In the genomic region with DNA sequence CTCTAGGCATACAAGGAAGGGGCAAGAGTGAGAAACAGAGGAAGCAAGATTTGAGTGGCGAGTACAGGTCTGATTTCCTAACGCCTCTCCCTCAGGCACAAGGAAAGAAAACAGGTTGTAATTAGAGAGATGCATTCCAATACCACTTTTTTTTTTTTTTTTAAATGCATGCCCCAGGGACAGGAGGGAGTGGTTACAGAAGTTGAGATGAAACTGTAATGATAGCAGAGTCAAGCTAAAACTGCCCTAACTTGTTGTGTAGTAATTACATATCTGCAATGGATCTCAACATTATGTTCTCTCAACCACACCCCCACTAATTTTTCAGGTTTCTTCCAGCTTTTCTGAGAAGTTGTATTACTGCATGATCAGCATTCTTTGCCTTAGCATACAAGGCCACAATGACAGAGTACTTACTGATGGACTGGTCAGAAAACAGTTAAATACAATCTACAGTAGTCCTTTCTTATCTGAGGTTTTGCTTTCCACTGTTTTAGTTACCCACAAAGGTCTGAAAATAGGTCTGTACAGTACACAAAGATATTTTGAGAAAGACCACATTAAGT, we compare ENCODE assay signal across 21 cellular contexts. TPM values are rescaled to one million over a fixed set of nuclear protein-coding genes. Genes with fewer than 3 reads are reported as not detected.
DNase-seq lines count a peak whose midpoint lies in the region; ATAC-seq, FAIRE-seq and TF ChIP-seq lines count a peak whose summit lies in the region.
"Had no signal": no experiment of that assay in that cellular context is flagged by ENCODE, and none has a peak within 500 bp of the region (broad histone marks: within the 10 kb centered on the region; RNA-seq: fewer than 3 reads in every experiment).

No MANE protein-coding gene starts in this region.

- no peak overlapping the region for H3K4ac ChIP-seq in H1 (replicated peaks; ENCODE audit: insufficient read length, low read depth, low read length)

- peaks cover 0 to 4% (median 0%) of the 10 kb centered on the region in 4 experiments; a peak in 1 of 7 replicates for H3K4me1 ChIP-seq in H1 (replicated peaks in 1 of 4; ENCODE audit: control insufficient read depth in 3 of 4, insufficient read depth in 4 of 4, low read length in 3 of 4)
- H3K4me1 ChIP-seq in smooth muscle cell (ENCODE audit: low read depth) = peaks cover 11% of the 10 kb centered on the region

- H3K36me3 ChIP-seq in H1 (ENCODE audit: control insufficient read depth in 2 of 4, insufficient read depth in 4 of 4, low read length in 3 of 4) (peaks cover 12 to 65% (median 44%) of the 10 kb centered on the region in 4 experiments; a peak in 7 of 8 replicates), smooth muscle cell (ENCODE audit: low read depth) (peaks cover 30% of the 10 kb centered on the region)

- peak overlapping the region; percentile 48 for H3K27ac Mint-ChIP-seq in activated naive CD4-positive, alpha-beta T cell treated with anti-CD3 and anti-CD28 coated beads, Interleukin-2, amount 50 U/mL, for 24 hours
- H3K27ac Mint-ChIP-seq in activated naive CD4-positive, alpha-beta T cell treated with anti-CD3 and anti-CD28 coated beads for 36 hours = no peak overlapping the region
- H3K27ac Mint-ChIP-seq in T-helper 17 cell = peak overlapping the region; percentile 97
- H3K27ac Mint-ChIP-seq: WTC11 had no signal

- no peak for TF ChIP-seq POLR2A in H1 (IDR thresholded peaks at IDR 0.05; ENCODE audit: control extremely low read depth in 1 of 2, low read depth in 2 of 2, low read length in 2 of 2)

- H3K79me1 ChIP-seq in H1 (ENCODE audit: low read depth, low read length) = peaks cover 8% of the 10 kb centered on the region

- peaks cover 29% of the 10 kb centered on the region for H3K36me3 Mint-ChIP-seq in activated naive CD4-positive, alpha-beta T cell treated with anti-CD3 and anti-CD28 coated beads, Interleukin-2, amount 50 U/mL, for 24 hours
- H3K36me3 Mint-ChIP-seq in activated naive CD4-positive, alpha-beta T cell treated with anti-CD3 and anti-CD28 coated beads for 36 hours (ENCODE audit: low read depth) = peaks cover 55% of the 10 kb centered on the region
- H3K36me3 Mint-ChIP-seq in T-helper 17 cell (ENCODE audit: low read depth) = peaks cover 16% of the 10 kb centered on the region

- no peak overlapping the region for H2BK15ac ChIP-seq in H1 (ENCODE audit: low read length)

- peaks cover 28% of the 10 kb centered on the region for H3F3A ChIP-seq in smooth muscle cell (ENCODE audit: low read depth)

- no peak for TF ChIP-seq EP300 in H1 (IDR thresholded peaks at IDR 0.05; ENCODE audit: borderline replicate concordance in 1 of 2, low read depth in 2 of 2, low read length in 2 of 2)

- intact Hi-C loops in activated naive CD4-positive, alpha-beta T cell treated with anti-CD3 and anti-CD28 coated beads for 36 hours (cut with micrococcal nuclease) = loop anchor here (10.0 kb wide), 2 partner anchors 628 to 1882 kb away; partner anchors contain the start of gene MEF2D

- H3K23me2 ChIP-seq in H1 (ENCODE audit: low read depth, low read length) = peaks cover 4% of the 10 kb centered on the region; the same call in 1 of the 2 replicates

- H2AFZ ChIP-seq in H1 (ENCODE audit: low read length) (no peak overlapping the region), smooth muscle cell (ENCODE audit: low read depth) (no peak overlapping the region)

- no peak overlapping the region for H3K56ac ChIP-seq in H1 (replicated peaks; ENCODE audit: insufficient read length, low read depth, low read length)

- no peak overlapping the region for H2BK20ac ChIP-seq in H1 (ENCODE audit: low read length)

- H2BK12ac ChIP-seq in H1 (ENCODE audit: low read depth, low read length) = no peak overlapping the region

- H3K9me3 ChIP-seq in T-helper 17 cell (ENCODE audit: control insufficient read depth, low read length, poor library complexity, severe bottlenecking) (no peaks in the 10 kb centered on the region), H1 (ENCODE audit: insufficient read depth in 2 of 2, low read depth in 1 of 2, low read length in 1 of 2) (no peaks in the 10 kb centered on the region), smooth muscle cell (replicated peaks; ENCODE audit: low read depth) (no peaks in the 10 kb centered on the region)
- H3K9me3 ChIP-seq: body of pancreas, gastrocnemius medialis had no signal

- H4K8ac ChIP-seq in H1 (ENCODE audit: extremely low read depth, insufficient read depth, low read length) = no peak overlapping the region

- no peak overlapping the region for H4K91ac ChIP-seq in H1 (replicated peaks; ENCODE audit: insufficient read length, low read length)

- H2BK120ac ChIP-seq in H1 (replicated peaks; ENCODE audit: low read depth, low read length) = no peak overlapping the region

- H4K20me1 ChIP-seq in H1 (replicated peaks in 1 of 2; ENCODE audit: control insufficient read depth in 1 of 2, insufficient read depth in 2 of 2, low read length in 2 of 2) = peaks cover 8% of the 10 kb centered on the region in 2 experiments
- H4K20me1 ChIP-seq in smooth muscle cell (ENCODE audit: low read depth) = peaks cover 96% of the 10 kb centered on the region

- no peak overlapping the region for H3K27ac ChIP-seq in H1 (ENCODE audit: low read depth, low read length)
- peak overlapping the region; percentile 99 for H3K27ac ChIP-seq in smooth muscle cell (ENCODE audit: low read depth)
- H3K27ac ChIP-seq: body of pancreas, gastrocnemius medialis had no signal

- H3K9me3 Mint-ChIP-seq in activated naive CD4-positive, alpha-beta T cell treated with anti-CD3 and anti-CD28 coated beads, Interleukin-2, amount 50 U/mL, for 24 hours = no peaks in the 10 kb centered on the region
- no peaks in the 10 kb centered on the region for H3K9me3 Mint-ChIP-seq in activated naive CD4-positive, alpha-beta T cell treated with anti-CD3 and anti-CD28 coated beads for 36 hours
- H3K9me3 Mint-ChIP-seq: WTC11 had no signal

- H2BK5ac ChIP-seq in H1 (ENCODE audit: low read depth, low read length) = no peak overlapping the region

- WGBS in H1 (ENCODE audit: extremely low coverage in 1 of 2, insufficient coverage in 1 of 2, insufficient read length in 1 of 2, insufficient replicate concordance in 2 of 2, low coverage in 1 of 2, low lambda C conversion rate in 2 of 2, missing lambda C conversion rate in 1 of 2), 2 experiments = 81% methylated on average over 2 of the region's 2 CpGs; no CpG with 5 or more reads in 1 of the 2 experiments
- WGBS in smooth muscle cell (ENCODE audit: low lambda C conversion rate) = 76% methylated on average over 2 of the region's 2 CpGs

- H3K4me3 Mint-ChIP-seq in activated naive CD4-positive, alpha-beta T cell treated with anti-CD3 and anti-CD28 coated beads, Interleukin-2, amount 50 U/mL, for 24 hours = peak overlapping the region; percentile 28
- H3K4me3 Mint-ChIP-seq in activated naive CD4-positive, alpha-beta T cell treated with anti-CD3 and anti-CD28 coated beads for 36 hours = no peak overlapping the region
- H3K4me3 Mint-ChIP-seq in T-helper 17 cell = peak overlapping the region; percentile 59
- H3K4me3 Mint-ChIP-seq: WTC11 had no signal

- H3K4me1 Mint-ChIP-seq in activated naive CD4-positive, alpha-beta T cell treated with anti-CD3 and anti-CD28 coated beads, Interleukin-2, amount 50 U/mL, for 24 hours = peaks cover 72% of the 10 kb centered on the region
- peaks cover 52% of the 10 kb centered on the region for H3K4me1 Mint-ChIP-seq in activated naive CD4-positive, alpha-beta T cell treated with anti-CD3 and anti-CD28 coated beads for 36 hours (ENCODE audit: low read depth)
- peaks cover 63% of the 10 kb centered on the region for H3K4me1 Mint-ChIP-seq in T-helper 17 cell

- ATAC-seq in T-helper 17 cell = no peak
- ATAC-seq: body of pancreas, gastrocnemius medialis, WTC11 had no signal

- H4K5ac ChIP-seq in H1 (ENCODE audit: insufficient read length, low read depth, low read length) = no peak overlapping the region

- H3K23ac ChIP-seq in H1 (ENCODE audit: insufficient read length) = no peak overlapping the region

- H3K4me2 ChIP-seq in H1 (ENCODE audit: insufficient read depth in 1 of 2, low read depth in 2 of 2, low read length in 2 of 2) = no peak overlapping the region
- peak overlapping the region; percentile 12 for H3K4me2 ChIP-seq in smooth muscle cell

- H3K9ac ChIP-seq in H1 (replicated peaks in 1 of 4; ENCODE audit: extremely low read depth in 1 of 4, low read depth in 3 of 4, low read length in 3 of 4) (no peak overlapping the region), smooth muscle cell (ENCODE audit: low read depth) (no peak overlapping the region)

- H3K4me3 ChIP-seq in H1 (ENCODE audit: extremely low read depth in 1 of 4, insufficient read depth in 2 of 4, low read depth in 3 of 4, low read length in 4 of 4) (no peak overlapping the region), smooth muscle cell (no peak overlapping the region)
- H3K4me3 ChIP-seq: body of pancreas, gastrocnemius medialis had no signal

- H3K79me2 ChIP-seq in H1 (ENCODE audit: control insufficient read depth in 1 of 2, insufficient read depth in 2 of 2, low read length in 2 of 2) = peaks cover 7 to 27% of the 10 kb centered on the region in 2 experiments; a peak in 3 of 4 replicates
- peaks cover 56% of the 10 kb centered on the region for H3K79me2 ChIP-seq in smooth muscle cell (ENCODE audit: low read depth)

- DNase-seq in activated naive CD4-positive, alpha-beta T cell treated with anti-CD3 and anti-CD28 coated beads for 36 hours = no peak
- DNase-seq in T-helper 17 cell (no peak), H1 (ENCODE audit: low read depth in 1 of 2, low spot score in 2 of 2) (no peak), smooth muscle cell (lab: John Stamatoyannopoulos, UW; ENCODE audit: unreplicated experiment) (no peak), NCI-H2171 (lab: John Stamatoyannopoulos, UW) (no peak), middle frontal gyrus (ENCODE audit: extremely low spot score, low spot score) (no peak), C1 segment of cervical spinal cord (lab: John Stamatoyannopoulos, UW) (no peak)
- DNase-seq: activated T-cell treated with anti-CD3 and anti-CD28 coated beads, Interleukin-2, amount 50 U/mL, for 48 hours; body of pancreas; DMS53; effector CD8-positive, alpha-beta T cell; gastrocnemius medialis; NCI-H1092 treated with DMSO at 0.1 percent for 48 hours; NCI-H2227 treated with DMSO at 0.1 percent for 48 hours; nucleus accumbens had no signal

- H3K14ac ChIP-seq in H1 (ENCODE audit: insufficient read length) = no peak overlapping the region

- TF ChIP-seq CTCF in H1 (IDR thresholded peaks at IDR 0.05; ENCODE audit: control extremely low read depth in 1 of 3, insufficient read depth in 1 of 3, low read depth in 1 of 3, low read length in 3 of 3) (no peak), smooth muscle cell (IDR thresholded peaks at IDR 0.05; ENCODE audit: borderline replicate concordance, insufficient read depth, poor library complexity, severe bottlenecking) (no peak)

- FAIRE-seq in H1 (lab: Jason Lieb, UNC) = no peak
- FAIRE-seq: H54 had no signal

- CTCF ChIA-PET in activated naive CD4-positive, alpha-beta T cell treated with anti-CD3 and anti-CD28 coated beads for 36 hours (lab: Charles Lee) = interaction anchor here (1.8 to 5.5 kb wide), 3 partner anchors 22 to 43 kb away, joined by 5 to 45 read pairs (median 7); no protein-coding TSS in a partner anchor
- CTCF ChIA-PET in H1 (lab: Charles Lee; ENCODE audit: partially characterized antibody) = interaction anchor here (0.8 to 16.2 kb wide), 3 partner anchors 11 to 23 kb away, joined by 3 to 187 read pairs (median 4); no protein-coding TSS in a partner anchor

- no peak overlapping the region for H2AK5ac ChIP-seq in H1 (ENCODE audit: low read depth, low read length)

- no peak for TF ChIP-seq RAD21 in H1 (IDR thresholded peaks at IDR 0.05 in 1 of 2, conservative IDR thresholded peaks at IDR 0.05 in 1 of 2; ENCODE audit: low read depth in 2 of 2, low read length in 2 of 2)

- no peaks in the 10 kb centered on the region for H3K27me3 Mint-ChIP-seq in activated naive CD4-positive, alpha-beta T cell treated with anti-CD3 and anti-CD28 coated beads, Interleukin-2, amount 50 U/mL, for 24 hours
- no peaks in the 10 kb centered on the region for H3K27me3 Mint-ChIP-seq in activated naive CD4-positive, alpha-beta T cell treated with anti-CD3 and anti-CD28 coated beads for 36 hours (ENCODE audit: low read depth)
- no peaks in the 10 kb centered on the region for H3K27me3 Mint-ChIP-seq in T-helper 17 cell

- H3K27me3 ChIP-seq in H1 (replicated peaks in 1 of 4; ENCODE audit: control insufficient read depth in 3 of 4, extremely low read depth in 1 of 4, insufficient read depth in 3 of 4, low read length in 3 of 4) (no peaks in the 10 kb centered on the region), smooth muscle cell (ENCODE audit: low read depth) (no peaks in the 10 kb centered on the region)
- H3K27me3 ChIP-seq: body of pancreas, gastrocnemius medialis had no signal

- POLR2A ChIA-PET in H1 (lab: Charles Lee; ENCODE audit: partially characterized antibody) = interaction anchor here (1.0 kb wide), 2 partner anchors 15 to 18 kb away, joined by 3 read pairs; no protein-coding TSS in a partner anchor

- no peak overlapping the region for H3K18ac ChIP-seq in H1 (ENCODE audit: extremely low read depth, low read length)

RNA-seq across cellular contexts. Expression of gene ETV3, which starts 5.5 kb away (rescaled TPM):
- total RNA-seq in activated naive CD4-positive, alpha-beta T cell treated with anti-CD3 and anti-CD28 coated beads for 36 hours = 10 to 100 TPM; 23.2 to 23.3 TPM
- 10 to 100 TPM; 74.0 to 78.2 TPM for total RNA-seq in T-helper 17 cell
- total RNA-seq in H1 (2021; fragmentation: NEBNext Ultra II Directional; extraction: Animal tissue kit (Norgen Biotek cat#: 25700)) = 23.8 and 26.6 TPM in 2 replicates
- polyA plus RNA-seq in H1 (2011; rRNA removed) = 6.0 and 7.0 TPM in 2 replicates
- 7.6 TPM for polyA plus RNA-seq in H1 (2011; cell fraction: cytosol; rRNA removed)
- polyA plus RNA-seq in H1 (2011; cell fraction: nucleus; rRNA removed) = 6.8 TPM
- polyA plus RNA-seq in H1 (2012, experiment 1 of 2) = 8.9 to 12.0 TPM (median 9.7 TPM) in 4 replicates
- 1.0 TPM for polyA plus RNA-seq in H1 (2012, experiment 2 of 2)
- polyA plus RNA-seq in H1 (2013, experiment 1 of 2) = 6.9 TPM
- polyA plus RNA-seq in H1 (2013, experiment 2 of 2) = 6.3 TPM
- polyA minus RNA-seq in H1 (2011; rRNA and poly(A)+ RNA removed) = 24.8 and 27.2 TPM in 2 replicates
- 14.2 TPM for polyA minus RNA-seq in H1 (2011; cell fraction: cytosol; rRNA and poly(A)+ RNA removed)
- polyA minus RNA-seq in H1 (2011; cell fraction: nucleus; rRNA and poly(A)+ RNA removed) = 19.3 TPM
- 33.2 and 46.7 TPM in 2 replicates for total RNA-seq in smooth muscle cell
- 11.4 and 15.4 TPM in 2 replicates for polyA plus RNA-seq in smooth muscle cell

RNA-seq across cellular contexts. Expression of gene ETV3L, which starts 33.1 kb away (rescaled TPM):
- total RNA-seq in activated naive CD4-positive, alpha-beta T cell treated with anti-CD3 and anti-CD28 coated beads for 36 hours = not detected
- under 1 TPM in 1 of 2 donors, not detected in 1; 0.15 TPM for total RNA-seq in T-helper 17 cell
- 0.17 and 0.25 TPM in 2 replicates for total RNA-seq in H1 (2021; fragmentation: NEBNext Ultra II Directional; extraction: Animal tissue kit (Norgen Biotek cat#: 25700))
- polyA plus RNA-seq in H1 (2011; rRNA removed) = 0.26 and 0.28 TPM in 2 replicates
- 0.36 TPM for polyA plus RNA-seq in H1 (2011; cell fraction: cytosol; rRNA removed)
- polyA plus RNA-seq in H1 (2011; cell fraction: nucleus; rRNA removed) = 0.29 TPM
- 0.24 to 0.37 TPM (median 0.31 TPM) in 3 of 4 replicates, not detected in the other for polyA plus RNA-seq in H1 (2012, experiment 1 of 2)
- 0.08 TPM for polyA plus RNA-seq in H1 (2012, experiment 2 of 2)
- 0.12 TPM for polyA plus RNA-seq in H1 (2013, experiment 1 of 2)
- polyA plus RNA-seq in H1 (2013, experiment 2 of 2) = 0.13 TPM
- polyA minus RNA-seq in H1 (2011; rRNA and poly(A)+ RNA removed) = 0.22 and 0.27 TPM in 2 replicates
- not detected for polyA minus RNA-seq in H1 (2011; cell fraction: cytosol; rRNA and poly(A)+ RNA removed)
- polyA minus RNA-seq in H1 (2011; cell fraction: nucleus; rRNA and poly(A)+ RNA removed) = not detected
- total RNA-seq in smooth muscle cell = 0.31 TPM in 1 of 2 replicates, not detected in the other
- polyA plus RNA-seq in smooth muscle cell = 0.15 TPM in 1 of 2 replicates, not detected in the other
- total RNA-seq: body of pancreas, gastrocnemius medialis, mesenteric fat pad, SK-MEL-5, skeletal muscle tissue had no signal
